12 cellular contexts compared by ENCODE assay signal in the genomic region with DNA sequence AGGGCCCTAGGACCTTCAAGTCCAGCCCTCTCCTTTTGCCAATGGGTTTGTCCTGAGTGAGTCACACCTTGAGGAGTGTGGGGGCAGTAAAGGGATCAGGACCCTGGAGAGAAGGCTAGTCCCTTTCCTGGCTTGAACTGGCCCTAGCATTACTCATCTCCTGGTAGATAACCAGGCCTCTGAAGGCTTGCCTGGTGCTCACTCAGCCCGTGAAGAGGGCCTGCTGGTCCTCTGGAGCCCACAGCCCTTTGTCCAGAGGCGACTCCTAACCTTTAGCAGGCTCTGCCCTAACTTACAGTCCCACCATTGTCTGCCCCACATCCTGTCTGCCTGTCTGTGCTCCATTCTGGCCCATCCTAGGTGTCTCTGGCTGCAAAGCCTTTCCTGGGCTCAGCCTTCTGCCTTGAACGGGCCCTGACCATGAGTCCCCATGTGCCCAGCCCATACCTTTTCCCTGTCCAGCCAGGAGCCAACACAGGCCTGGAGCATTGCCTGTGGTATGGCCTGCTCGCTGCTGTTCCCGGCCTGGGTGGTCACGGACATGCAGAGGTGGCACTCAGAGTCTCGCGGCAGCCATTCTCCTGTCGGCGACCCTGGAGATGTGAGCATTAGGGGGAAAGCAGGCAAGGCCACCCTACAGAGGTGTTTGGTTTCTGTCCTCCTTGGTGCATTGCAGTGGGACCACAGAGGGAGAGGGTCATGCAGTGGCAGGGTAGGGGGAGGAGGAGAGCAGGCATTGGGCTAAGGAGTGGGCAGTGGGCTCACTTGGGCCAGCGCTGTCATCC. TPM values are rescaled to one million over a fixed set of nuclear protein-coding genes. Genes with fewer than 3 reads are reported as not detected.
DNase-seq lines count a peak whose midpoint lies in the region; ATAC-seq and TF ChIP-seq lines count a peak whose summit lies in the region.
"Had no signal": no experiment of that assay in that cellular context is flagged by ENCODE, and none has a peak within 500 bp of the region (broad histone marks: within the 10 kb centered on the region; RNA-seq: fewer than 3 reads in every experiment).

No MANE protein-coding gene starts in this region.

- H4K12ac ChIP-seq in trophoblast cell (ENCODE audit: low read depth, low read length), result no peak overlapping the region

- H2AFZ ChIP-seq in SK-N-SH (ENCODE audit: low read depth), result no peak overlapping the region
- no peak overlapping the region for H2AFZ ChIP-seq in trophoblast cell (ENCODE audit: insufficient read depth, low read length, poor library complexity)

- H3K4me3 ChIP-seq in SK-N-SH (ENCODE audit: low read depth in 2 of 2, low read length in 1 of 2) (no peak overlapping the region), trophoblast cell (ENCODE audit: low read depth, low read length) (no peak overlapping the region)

- peak overlapping the region; percentile 37 for H3K18ac ChIP-seq in trophoblast cell (ENCODE audit: low read length)

- CTCF ChIA-PET in SK-N-SH (lab: Yijun Ruan, JAX), result interaction anchor here (1.1 to 4.5 kb wide), 5 partner anchors 16 to 151 kb away, joined by 3 to 24 read pairs (median 4); no protein-coding TSS in a partner anchor

- no peak overlapping the region for H3K4ac ChIP-seq in trophoblast cell (ENCODE audit: low read depth, low read length)

- H3K9ac ChIP-seq in SK-N-SH (no peak overlapping the region), trophoblast cell (ENCODE audit: low read length) (no peak overlapping the region)

- H3K4me1 ChIP-seq in SK-N-SH (ENCODE audit: control insufficient read depth in 1 of 2, insufficient read depth in 2 of 2, low read depth in 1 of 2, low read length in 1 of 2), result peaks cover 0 to 2% of the 10 kb centered on the region in 2 experiments; a peak in 1 of 4 replicates
- peaks cover 13 to 16% of the 10 kb centered on the region in 2 experiments for H3K4me1 ChIP-seq in trophoblast cell (ENCODE audit: control insufficient read depth in 1 of 2, insufficient read depth in 2 of 2, low read length in 2 of 2)

- no peaks in the 10 kb centered on the region for H3K9me2 ChIP-seq in SK-N-SH

- peak overlapping the region; percentile 19 for H2BK12ac ChIP-seq in trophoblast cell (ENCODE audit: low read length)

- H3K27ac ChIP-seq in SK-N-SH (ENCODE audit: low read depth in 2 of 2, low read length in 1 of 2) (no peak overlapping the region), trophoblast cell (ENCODE audit: low read depth, low read length) (peak overlapping the region; percentile 72)

- in situ Hi-C loops in GM13976 (cut with MboI; ENCODE audit: low sequenced_read_pairs, unreplicated experiment), result no loop called here

- H3K36me3 Mint-ChIP-seq in osteocyte (ENCODE audit: unreplicated experiment), result peaks cover 4% of the 10 kb centered on the region

- peak overlapping the region; percentile 15 for H2BK120ac ChIP-seq in trophoblast cell (ENCODE audit: insufficient read depth, low read length, poor library complexity)

- no peak overlapping the region for H3K4me3 Mint-ChIP-seq in osteocyte (ENCODE audit: unreplicated experiment)
- H3K4me3 Mint-ChIP-seq: activated B cell treated with CpG ODN at 0.5 μM for 24 hours had no signal

- TF ChIP-seq CTCF in SK-N-SH (IDR thresholded peaks at IDR 0.05) (no peak), osteocyte (IDR thresholded peaks at IDR 0.05) (no peak), GM13976 (IDR thresholded peaks at IDR 0.05; ENCODE audit: borderline replicate concordance, control extremely low read depth, extremely low read depth, insufficient read depth, missing control alignments) (no peak)

- peak; percentile 83 for DNase-seq in GM04503 (ENCODE audit: low read depth)
- DNase-seq in SK-N-SH, result peak; percentile 32
- DNase-seq in glomerular endothelial cell (ENCODE audit: extremely low read depth, low read depth, low spot score), result peak; percentile 75
- peak in 1 of 2 donors; percentile 13 for DNase-seq in trophoblast cell
- no peak for DNase-seq in osteocyte (ENCODE audit: extremely low spot score, unreplicated experiment)
- no peak for DNase-seq in superior temporal gyrus (ENCODE audit: extremely low spot score)
- no peak for DNase-seq in GM13976 (ENCODE audit: low spot score)
- DNase-seq: activated B cell treated with CpG ODN at 0.5 μM for 24 hours, anterior cingulate cortex, GDM1, NCI-H524 treated with DMSO at 0.1 percent for 48 hours had no signal

- POLR2A ChIA-PET in SK-N-SH (lab: Yijun Ruan, JAX), result no interaction called here

- no peaks in the 10 kb centered on the region for H3K9me3 ChIP-seq in SK-N-SH
- peaks cover 4% of the 10 kb centered on the region for H3K9me3 ChIP-seq in trophoblast cell (ENCODE audit: insufficient read depth, low read depth, low read length)

- ATAC-seq in GM19328 (IDR thresholded peaks at IDR 0.05; ENCODE audit: unreplicated experiment), result no peak

- TF ChIP-seq RAD21 in SK-N-SH (IDR thresholded peaks at IDR 0.05; ENCODE audit: low read length), result no peak

- peak overlapping the region; percentile 75 for H4K91ac ChIP-seq in trophoblast cell (ENCODE audit: low read depth, low read length)

- no peaks in the 10 kb centered on the region for H3F3A ChIP-seq in SK-N-SH (replicated peaks; ENCODE audit: insufficient read depth)

- peak overlapping the region; percentile 17 for H4K8ac ChIP-seq in trophoblast cell (ENCODE audit: low read depth, low read length)

- H3K27me3 ChIP-seq in SK-N-SH (ENCODE audit: insufficient read depth) (no peaks in the 10 kb centered on the region), trophoblast cell (ENCODE audit: insufficient read depth, low read length) (no peaks in the 10 kb centered on the region)

- H2BK5ac ChIP-seq in trophoblast cell (ENCODE audit: low read depth, low read length, poor library complexity), result peak overlapping the region; percentile 32

- H3K79me1 ChIP-seq in trophoblast cell (ENCODE audit: low read length), result peaks cover 6% of the 10 kb centered on the region

- H4K20me1 ChIP-seq in SK-N-SH (ENCODE audit: insufficient read depth), result 0 out of 2 replicates have a peak, but pooled peaks cover 6% of the 10 kb centered on the region

- H3K23ac ChIP-seq in trophoblast cell (ENCODE audit: low read length), result no peak overlapping the region

- H3K4me2 ChIP-seq in SK-N-SH, result no peak overlapping the region
- no peak overlapping the region for H3K4me2 ChIP-seq in trophoblast cell (ENCODE audit: low read length)

- H3K4me1 Mint-ChIP-seq in osteocyte (ENCODE audit: unreplicated experiment), result peaks cover 22% of the 10 kb centered on the region
- H3K4me1 Mint-ChIP-seq: activated B cell treated with CpG ODN at 0.5 μM for 24 hours had no signal

- H2AK5ac ChIP-seq in trophoblast cell (ENCODE audit: low read length), result peak overlapping the region; percentile 31

- no peak for TF ChIP-seq EP300 in SK-N-SH (IDR thresholded peaks at IDR 0.05; ENCODE audit: borderline replicate concordance in 1 of 2, low read depth in 1 of 2, low read length in 1 of 2)

- H3K14ac ChIP-seq in trophoblast cell (ENCODE audit: low read length), result peak overlapping the region; percentile 23

- WGBS in SK-N-SH (ENCODE audit: low lambda C conversion rate), result 88% methylated on average over 10 of the region's 11 CpGs
- WGBS in trophoblast cell (ENCODE audit: extremely low coverage, insufficient coverage, insufficient read length), result no CpG with 5 or more reads among the region's 11 CpGs

- no peaks in the 10 kb centered on the region for H3K36me3 ChIP-seq in SK-N-SH (replicated peaks in 1 of 2; ENCODE audit: control insufficient read depth in 1 of 2, insufficient read depth in 2 of 2, low read length in 1 of 2)
- peaks cover 5% of the 10 kb centered on the region in 2 experiments for H3K36me3 ChIP-seq in trophoblast cell (ENCODE audit: control insufficient read depth in 1 of 2, insufficient read depth in 2 of 2, low read length in 2 of 2)

- H3K27me3 Mint-ChIP-seq in osteocyte (ENCODE audit: unreplicated experiment), result no peaks in the 10 kb centered on the region
- H3K27me3 Mint-ChIP-seq: activated B cell treated with CpG ODN at 0.5 μM for 24 hours had no signal

- H3K27ac Mint-ChIP-seq in osteocyte (ENCODE audit: unreplicated experiment), result no peak overlapping the region
- H3K27ac Mint-ChIP-seq: activated B cell treated with CpG ODN at 0.5 μM for 24 hours had no signal

- H3K79me2 ChIP-seq in SK-N-SH (ENCODE audit: insufficient read depth) (no peaks in the 10 kb centered on the region), trophoblast cell (ENCODE audit: control insufficient read depth, insufficient read depth, low read length, poor library complexity) (no peaks in the 10 kb centered on the region)

- H3K9me3 Mint-ChIP-seq in osteocyte (ENCODE audit: unreplicated experiment), result no peaks in the 10 kb centered on the region
- H3K9me3 Mint-ChIP-seq: activated B cell treated with CpG ODN at 0.5 μM for 24 hours had no signal

TF ChIP-seq in SK-N-SH, 30 proteins besides CTCF, POLR2A, EP300 and RAD21 (continues in another document):
- peak; percentile 69 for TF ChIP-seq JUND (IDR thresholded peaks at IDR 0.05)
- TF ChIP-seq YY1 (IDR thresholded peaks at IDR 0.05; ENCODE audit: low read depth), result no peak
- no peak for TF ChIP-seq SMC3 (IDR thresholded peaks at IDR 0.05; ENCODE audit: low read depth, low read length)

RNA-seq across cellular contexts. Expression of a gene that starts 4.9 kb away (rescaled TPM):
- polyA plus RNA-seq in SK-N-SH (2012; rRNA removed), result not detected in 2 replicates
- not detected in 2 replicates for polyA plus RNA-seq in SK-N-SH (2012; cell fraction: cytosol; rRNA removed)
- not detected in 2 replicates for polyA plus RNA-seq in SK-N-SH (2012; cell fraction: nucleus; rRNA removed)
- total RNA-seq in glomerular endothelial cell (not detected in 2 replicates), osteocyte (not detected in 2 replicates)
- 0.14 and 0.15 TPM in 2 replicates for polyA plus RNA-seq in trophoblast cell (2013)
- total RNA-seq: activated B cell treated with CpG ODN at 0.5 μM for 24 hours had no signal

RNA-seq across cellular contexts. Expression of a gene that starts 31.1 kb away (rescaled TPM):
- polyA plus RNA-seq in SK-N-SH (2012; rRNA removed), result not detected in 2 replicates
- polyA plus RNA-seq in SK-N-SH (2012; cell fraction: cytosol; rRNA removed), result not detected in 2 replicates
- polyA plus RNA-seq in SK-N-SH (2012; cell fraction: nucleus; rRNA removed), result 0.12 TPM in 1 of 2 replicates, not detected in the other
- total RNA-seq in glomerular endothelial cell, result not detected in 2 replicates
- 0.75 and 0.90 TPM in 2 replicates for polyA plus RNA-seq in trophoblast cell (2013)
- total RNA-seq in osteocyte, result not detected in 2 replicates

RNA-seq across cellular contexts. Expression of a gene that starts 47.1 kb away (rescaled TPM):
- polyA plus RNA-seq in SK-N-SH (2012; rRNA removed), result 49.1 and 50.3 TPM in 2 replicates
- polyA plus RNA-seq in SK-N-SH (2012; cell fraction: cytosol; rRNA removed), result 40.6 and 46.9 TPM in 2 replicates
- 80.7 and 110 TPM in 2 replicates for polyA plus RNA-seq in SK-N-SH (2012; cell fraction: nucleus; rRNA removed)
- 52.0 and 69.7 TPM in 2 replicates for total RNA-seq in glomerular endothelial cell
- polyA plus RNA-seq in trophoblast cell (2013), result 49.1 and 49.7 TPM in 2 replicates
- total RNA-seq in osteocyte, result 44.0 and 50.9 TPM in 2 replicates

RNA-seq across cellular contexts. Expression of a gene that starts 51.2 kb away (rescaled TPM):
- 14.5 and 24.3 TPM in 2 replicates for polyA plus RNA-seq in SK-N-SH (2012; rRNA removed)
- polyA plus RNA-seq in SK-N-SH (2012; cell fraction: cytosol; rRNA removed), result 9.1 and 11.2 TPM in 2 replicates
- 32.6 and 53.9 TPM in 2 replicates for polyA plus RNA-seq in SK-N-SH (2012; cell fraction: nucleus; rRNA removed)
- total RNA-seq in glomerular endothelial cell, result 5.8 and 9.3 TPM in 2 replicates
- polyA plus RNA-seq in trophoblast cell (2013), result 35.7 and 37.4 TPM in 2 replicates
- total RNA-seq in osteocyte, result 40.8 and 45.1 TPM in 2 replicates

Comparison
In these comparisons a context has a peak if more than half of its experiments do, and no peak if none do; other contexts are left out.
1. DNase-seq: peak in GM04503 (single experiment), SK-N-SH (single experiment) and glomerular endothelial cell (single experiment); none in osteocyte (single experiment), superior temporal gyrus (single experiment) and GM13976 (single experiment).